Comparison of ENCODE assay signal across 12 cellular contexts in genomic region chr4:137541866-137542648, GRCh38. TPM values are rescaled to one million over a fixed set of nuclear protein-coding genes. Genes with fewer than 3 reads are reported as not detected.
DNase-seq lines count a peak whose midpoint lies in the region; ATAC-seq and TF ChIP-seq lines count a peak whose summit lies in the region.
"Had no signal": no experiment of that assay in that cellular context is flagged by ENCODE, and none has a peak within 500 bp of the region (broad histone marks: within the 10 kb centered on the region; RNA-seq: fewer than 3 reads in every experiment).

No MANE protein-coding gene starts in this region.

- dilution Hi-C loops in IMR-90 (cut with HindIII; ENCODE audit: low sequenced_read_pairs, unreplicated experiment), result no loop called here

- no peak overlapping the region for H2BK5ac ChIP-seq in IMR-90 (ENCODE audit: low read depth, low read length, poor library complexity, severe bottlenecking)
- H2BK5ac ChIP-seq in mesenchymal stem cell (ENCODE audit: low read depth, low read length, poor library complexity, severe bottlenecking), result no peak overlapping the region

- no peak overlapping the region for H3K56ac ChIP-seq in IMR-90 (ENCODE audit: extremely low read depth, insufficient read depth, low read length)

- H4K8ac ChIP-seq in IMR-90 (ENCODE audit: low read depth in 2 of 2, low read length in 2 of 2), result peak overlapping the region; percentile 35 to 45; a peak in 2 of 4 replicates
- no peak overlapping the region for H4K8ac ChIP-seq in mesenchymal stem cell (ENCODE audit: low read length)

- H3K27ac ChIP-seq in IMR-90 (ENCODE audit: insufficient read depth, low read length) (no peak overlapping the region), mesenchymal stem cell (ENCODE audit: low read length, poor library complexity, severe bottlenecking) (no peak overlapping the region), suprapubic skin (peak overlapping the region; percentile 55)
- H3K27ac ChIP-seq in CD4-positive, alpha-beta T cell (ENCODE audit: low read depth, low read length), result no peak overlapping the region

- DNase-seq in IMR-90 (no peak), mesenchymal stem cell (no peak), suprapubic skin (ENCODE audit: low spot score in 2 of 2) (no peak), NCI-H1105 treated with DMSO at 0.1 percent for 48 hours (lab: John Stamatoyannopoulos, UW) (no peak)
- DNase-seq in CD4-positive, alpha-beta T cell, result no peak
- no peak for DNase-seq in stimulated activated CD4-positive, alpha-beta T cell treated with anti-CD3 and anti-CD28 coated beads, Interleukin-12 subunit alpha, Interleukin-12 subunit beta, amount 100 ng/mL, for 4 hours
- DNase-seq: HCEC 1CT; KG1; naive B cell; NCI-H2029; stimulated activated CD8-positive, alpha-beta memory T cell treated with anti-CD3 and anti-CD28 coated beads, Interleukin-4, amount 100 ng/mL, for 48 hours had no signal

- no peak overlapping the region for H2BK12ac ChIP-seq in mesenchymal stem cell (ENCODE audit: low read length in 2 of 2)

- no peaks in the 10 kb centered on the region for H3K27me3 Mint-ChIP-seq in brain
- H3K27me3 Mint-ChIP-seq in CD4-positive, alpha-beta T cell, result no peaks in the 10 kb centered on the region
- H3K27me3 Mint-ChIP-seq: naive B cell had no signal

- H3K9ac ChIP-seq in IMR-90 (ENCODE audit: low read depth, low read length) (peak overlapping the region; percentile 48), mesenchymal stem cell (ENCODE audit: low read length) (peak overlapping the region; percentile 95)

- peaks cover 2% of the 10 kb centered on the region for H3K9me1 ChIP-seq in IMR-90 (ENCODE audit: insufficient read depth, low read length)

- H3K9me3 ChIP-seq in IMR-90 (ENCODE audit: control insufficient read depth, insufficient read depth, low read length) (no peaks in the 10 kb centered on the region), mesenchymal stem cell (ENCODE audit: control insufficient read depth, low read length) (no peaks in the 10 kb centered on the region), suprapubic skin (no peaks in the 10 kb centered on the region)
- no peaks in the 10 kb centered on the region for H3K9me3 ChIP-seq in CD4-positive, alpha-beta T cell (ENCODE audit: control insufficient read depth, low read length)

- H3K79me1 ChIP-seq in IMR-90 (ENCODE audit: low read depth in 1 of 2, low read length in 2 of 2), result no peaks in the 10 kb centered on the region
- no peaks in the 10 kb centered on the region for H3K79me1 ChIP-seq in mesenchymal stem cell (replicated peaks; ENCODE audit: low read length, poor library complexity, severe bottlenecking)

- H2AK5ac ChIP-seq in IMR-90 (ENCODE audit: low read depth, low read length) (no peak overlapping the region), mesenchymal stem cell (ENCODE audit: low read length, severe bottlenecking) (no peak overlapping the region)

- H3K4me2 ChIP-seq in IMR-90 (ENCODE audit: low read depth, low read length) (peak overlapping the region; percentile 92), mesenchymal stem cell (ENCODE audit: low read length, poor library complexity, severe bottlenecking) (no peak overlapping the region)

- H3K27me3 ChIP-seq in IMR-90 (ENCODE audit: control insufficient read depth, insufficient read depth, low read length) (no peaks in the 10 kb centered on the region), mesenchymal stem cell (ENCODE audit: control insufficient read depth in 1 of 2, insufficient read depth in 1 of 2, low read length in 2 of 2) (no peaks in the 10 kb centered on the region), suprapubic skin (no peaks in the 10 kb centered on the region)
- H3K27me3 ChIP-seq in CD4-positive, alpha-beta T cell (ENCODE audit: control insufficient read depth, insufficient read depth, low read length), result no peaks in the 10 kb centered on the region

- peak overlapping the region; percentile 32; the same call in 1 of the 2 replicates for H2BK20ac ChIP-seq in IMR-90 (ENCODE audit: low read depth, low read length)

- H3K4me1 ChIP-seq in IMR-90 (ENCODE audit: control insufficient read depth, insufficient read depth, low read length), result peaks cover 4% of the 10 kb centered on the region; the same call in 1 of the 2 replicates
- no peaks in the 10 kb centered on the region for H3K4me1 ChIP-seq in mesenchymal stem cell (ENCODE audit: control insufficient read depth, insufficient read depth, low read depth, low read length)
- H3K4me1 ChIP-seq in suprapubic skin, result peaks cover 6% of the 10 kb centered on the region

- no peak for TF ChIP-seq CTCF in IMR-90 (conservative IDR thresholded peaks at IDR 0.05; ENCODE audit: low read depth, low read length)
- no peak for TF ChIP-seq CTCF in brain (conservative IDR thresholded peaks at IDR 0.05)
- TF ChIP-seq CTCF in suprapubic skin (IDR thresholded peaks at IDR 0.05), result no peak
- TF ChIP-seq CTCF in CD4-positive, alpha-beta T cell (IDR thresholded peaks at IDR 0.05), result no peak

- no peaks in the 10 kb centered on the region for H3K36me3 ChIP-seq in IMR-90 (ENCODE audit: control insufficient read depth, insufficient read depth, low read length)
- no peaks in the 10 kb centered on the region for H3K36me3 ChIP-seq in mesenchymal stem cell (ENCODE audit: control insufficient read depth in 1 of 2, insufficient read depth in 2 of 2, low read depth in 1 of 2, low read length in 2 of 2)
- H3K36me3 ChIP-seq in suprapubic skin, result no peaks in the 10 kb centered on the region

- H3K27ac Mint-ChIP-seq in brain, result peak overlapping the region; percentile 57 to 92 (median 68)
- no peak overlapping the region for H3K27ac Mint-ChIP-seq in CD4-positive, alpha-beta T cell
- H3K27ac Mint-ChIP-seq: naive B cell had no signal

- no peak overlapping the region for H2AFZ ChIP-seq in IMR-90 (replicated peaks; ENCODE audit: low read length, poor library complexity)
- H2AFZ ChIP-seq in mesenchymal stem cell (ENCODE audit: low read depth, low read length), result no peak overlapping the region

- in situ Hi-C loops in IMR-90 (cut with MboI; ENCODE audit: low sequenced_read_pairs), result loop anchor here (25.0 kb wide), 2 partner anchors 645 to 1145 kb away; no protein-coding TSS in a partner anchor

- POLR2A ChIA-PET in IMR-90 (lab: Charles Lee; ENCODE audit: unreplicated experiment), result no interaction called here
- POLR2A ChIA-PET in CD4-positive, alpha-beta T cell (lab: Charles Lee), result no interaction called here

- H3K4me3 Mint-ChIP-seq in brain, result peak overlapping the region; percentile 53 to 77 (median 70)
- H3K4me3 Mint-ChIP-seq in CD4-positive, alpha-beta T cell, result no peak overlapping the region
- H3K4me3 Mint-ChIP-seq: naive B cell had no signal

- no peak overlapping the region for H2AK9ac ChIP-seq in IMR-90 (replicated peaks; ENCODE audit: low read depth, low read length, poor library complexity)

- no peaks in the 10 kb centered on the region for H4K20me1 ChIP-seq in IMR-90 (ENCODE audit: insufficient read depth, low read length)

- 0 out of 2 replicates have a peak overlapping the region, but pooled peaks have one; percentile 5 for H4K91ac ChIP-seq in IMR-90 (ENCODE audit: insufficient read depth, low read depth, low read length)
- no peak overlapping the region for H4K91ac ChIP-seq in mesenchymal stem cell (ENCODE audit: low read length)

- no peak for TF ChIP-seq POLR2A in IMR-90 (IDR thresholded peaks at IDR 0.05; ENCODE audit: low read depth, low read length)
- no peak for TF ChIP-seq POLR2A in suprapubic skin (IDR thresholded peaks at IDR 0.05)

- H4K5ac ChIP-seq in IMR-90 (ENCODE audit: low read depth, low read length), result peak overlapping the region; percentile 75

- H3K36me3 Mint-ChIP-seq in brain, result no peaks in the 10 kb centered on the region
- no peaks in the 10 kb centered on the region for H3K36me3 Mint-ChIP-seq in CD4-positive, alpha-beta T cell (ENCODE audit: low read depth)
- H3K36me3 Mint-ChIP-seq: naive B cell had no signal

- H3K23ac ChIP-seq in IMR-90 (ENCODE audit: low read depth, low read length), result 0 out of 2 replicates have a peak overlapping the region, but pooled peaks have one; percentile 35
- H3K23ac ChIP-seq in mesenchymal stem cell (ENCODE audit: low read length in 2 of 2), result no peak overlapping the region

- peaks cover 0 to 6% (median 2%) of the 10 kb centered on the region in 5 experiments for H3K9me3 Mint-ChIP-seq in brain
- H3K9me3 Mint-ChIP-seq in CD4-positive, alpha-beta T cell, result peaks cover 7% of the 10 kb centered on the region

- ATAC-seq in IMR-90 (ENCODE audit: low read depth), result no peak
- ATAC-seq in CD4-positive, alpha-beta T cell (ENCODE audit: poor library complexity), result no peak

- CTCF ChIA-PET in IMR-90 (lab: Yijun Ruan, JAX), result no interaction called here
- CTCF ChIA-PET in CD4-positive, alpha-beta T cell (lab: Charles Lee), result no interaction called here

- intact Hi-C loops in IMR-90 (cut with micrococcal nuclease), result no loop called here
- intact Hi-C loops in CD4-positive, alpha-beta T cell (cut with DNase I, micrococcal nuclease), result no loop called here

- peak overlapping the region; percentile 68; the same call in 1 of the 2 replicates for H3K14ac ChIP-seq in IMR-90 (replicated peaks; ENCODE audit: low read depth, low read length)
- H3K14ac ChIP-seq in mesenchymal stem cell (ENCODE audit: low read length in 2 of 2), result no peak overlapping the region

- H3K4me3 ChIP-seq in IMR-90 (ENCODE audit: insufficient read depth, low read depth, low read length), result no peak overlapping the region
- peak overlapping the region in 1 of 2 experiments; percentile 74 for H3K4me3 ChIP-seq in mesenchymal stem cell (ENCODE audit: insufficient read depth in 1 of 2, low read depth in 1 of 2, low read length in 2 of 2)
- H3K4me3 ChIP-seq in suprapubic skin, result peak overlapping the region; percentile 33

- peak overlapping the region; percentile 50; the same call in 1 of the 2 replicates for H3K18ac ChIP-seq in IMR-90 (ENCODE audit: low read depth, low read length)
- no peak overlapping the region for H3K18ac ChIP-seq in mesenchymal stem cell (ENCODE audit: low read depth in 1 of 2, low read length in 2 of 2)

- H2BK120ac ChIP-seq in IMR-90 (ENCODE audit: low read depth, low read length) (peak overlapping the region; percentile 51; the same call in 1 of the 2 replicates), mesenchymal stem cell (ENCODE audit: low read depth, low read length) (no peak overlapping the region)

- no peak for TF ChIP-seq EP300 in suprapubic skin (IDR thresholded peaks at IDR 0.05)

- H3K4me1 Mint-ChIP-seq in brain, result peaks cover 41% of the 10 kb centered on the region
- H3K4me1 Mint-ChIP-seq in CD4-positive, alpha-beta T cell (ENCODE audit: low read depth), result no peaks in the 10 kb centered on the region
- H3K4me1 Mint-ChIP-seq: naive B cell had no signal

- TF ChIP-seq RAD21 in IMR-90 (IDR thresholded peaks at IDR 0.05; ENCODE audit: low read length), result no peak

- BruUV-seq in IMR-90 (replicated peaks; lab: Mats Ljungman, UMichigan), result no TSS peak

- H2BK15ac ChIP-seq in IMR-90 (ENCODE audit: low read depth, low read length) (peak overlapping the region; percentile 77; the same call in 1 of the 3 replicates), mesenchymal stem cell (ENCODE audit: low read depth, poor library complexity, severe bottlenecking) (no peak overlapping the region)

- H3K4ac ChIP-seq in IMR-90 (ENCODE audit: low read depth, low read length), result peak overlapping the region; percentile 72; the same call in 1 of the 2 replicates
- H3K4ac ChIP-seq in mesenchymal stem cell (ENCODE audit: low read depth in 1 of 2, low read length in 2 of 2), result no peak overlapping the region

- WGBS in IMR-90 (ENCODE audit: extremely low coverage in 2 of 2, insufficient read length in 1 of 2), 2 experiments, result no CpG with 5 or more reads among the region's 7 CpGs
- 61% methylated on average over 6 of the region's 7 CpGs for WGBS in mesenchymal stem cell
- WGBS in suprapubic skin, result 35% methylated on average over 7 of the region's 7 CpGs

RNA-seq across cellular contexts. Expression of gene PCDH18, which starts 9.8 kb away (rescaled TPM):
- total RNA-seq in IMR-90 (2012; rRNA removed) (108 and 119 TPM in 2 replicates), suprapubic skin (10 to 100 TPM in 1 of 4 donors, 1 to 10 TPM in 3; 4.1 to 11.5 (median 6.8) TPM)
- polyA plus RNA-seq in IMR-90 (2012; rRNA removed) (39.6 and 41.3 TPM in 2 replicates), brain (ENCODE audit: insufficient read depth, low read depth, low replicate concordance) (2.2 TPM)
- polyA plus RNA-seq in IMR-90 (2012; cell fraction: cytosol; rRNA removed), result 26.6 and 28.8 TPM in 2 replicates
- 30.4 and 37.3 TPM in 2 replicates for polyA plus RNA-seq in IMR-90 (2012; cell fraction: nucleus; rRNA removed; ENCODE audit: low replicate concordance)
- 160 TPM for polyA plus RNA-seq in mesenchymal stem cell (2013, experiment 1 of 2)
- 161 TPM for polyA plus RNA-seq in mesenchymal stem cell (2013, experiment 2 of 2)
- not detected for total RNA-seq in CD4-positive, alpha-beta T cell
